ENCODE assay signal across 1 cellular context in genomic region chr9:80875947-80876346, GRCh38.
TF ChIP-seq lines count a peak whose summit lies in the region.

No MANE protein-coding gene starts in this region.

TF ChIP-seq in IMR-90, 13 proteins besides CTCF, POLR2A, EP300 and RAD21:
- TF ChIP-seq CHD1 (IDR thresholded peaks at IDR 0.05; ENCODE audit: low read depth, low read length): no peak
- TF ChIP-seq USF2 (IDR thresholded peaks at IDR 0.05; ENCODE audit: low read depth, low read length): no peak
